Comparison of ENCODE assay signal across 14 cellular contexts in genomic region chr17:39915559-39915958, GRCh38. TPM values are rescaled to one million over a fixed set of nuclear protein-coding genes. Genes with fewer than 3 reads are reported as not detected.
"Had no signal": no experiment of that assay in that cellular context is flagged by ENCODE, and none has a peak within 500 bp of the region (broad histone marks: within the 10 kb centered on the region; RNA-seq: fewer than 3 reads in every experiment).

No MANE protein-coding gene starts in this region.

- DNase-seq: activated CD4-positive, CD25-positive, alpha-beta regulatory T cell; activated CD8-positive, alpha-beta memory T cell treated with anti-CD3 and anti-CD28 coated beads, Interleukin-2, amount 50 U/mL, for 4 hours; activated effector memory CD4-positive, alpha-beta T cell treated with anti-CD3 and anti-CD28 coated beads, Interleukin-2, amount 50 U/mL, for 16 hours; left cardiac atrium; midbrain; retina; upper lobe of left lung had no signal

- H3K27ac Mint-ChIP-seq: activated naive CD4-positive, alpha-beta T cell treated with anti-CD3 and anti-CD28 coated beads, Interleukin-2, amount 50 U/mL, for 72 hours had no signal

- H3K9me3 Mint-ChIP-seq: activated naive CD4-positive, alpha-beta T cell treated with anti-CD3 and anti-CD28 coated beads, Interleukin-2, amount 50 U/mL, for 72 hours had no signal

RNA-seq across cellular contexts. Expression of gene LRRC3C, which starts 12.0 kb away (rescaled TPM):
- total RNA-seq: activated naive CD4-positive, alpha-beta T cell treated with anti-CD3 and anti-CD28 coated beads, Interleukin-2, amount 50 U/mL, for 72 hours; ascending aorta; esophagus muscularis mucosa; fibroblast of villous mesenchyme; left cardiac atrium; lung; T-helper 2 cell treated with Interferon-gamma antibody and Interleukin-4, amounts not matched to agents 100 ng/mL and 5 ng/mL, for 36 hours; upper lobe of left lung had no signal
- polyA plus RNA-seq: lung had no signal

RNA-seq across cellular contexts. Expression of gene GSDMA, which starts 47.2 kb away (rescaled TPM):
- total RNA-seq: ascending aorta had no signal

RNA-seq across cellular contexts. Expression of gene ZPBP2, which starts 47.6 kb away (rescaled TPM):
- total RNA-seq: activated naive CD4-positive, alpha-beta T cell treated with anti-CD3 and anti-CD28 coated beads, Interleukin-2, amount 50 U/mL, for 72 hours; ascending aorta; esophagus muscularis mucosa; fibroblast of villous mesenchyme; left cardiac atrium; lung; suprapubic skin; T-helper 2 cell treated with Interferon-gamma antibody and Interleukin-4, amounts not matched to agents 100 ng/mL and 5 ng/mL, for 36 hours; upper lobe of left lung had no signal
- polyA plus RNA-seq: lung had no signal
